In the genomic region with DNA sequence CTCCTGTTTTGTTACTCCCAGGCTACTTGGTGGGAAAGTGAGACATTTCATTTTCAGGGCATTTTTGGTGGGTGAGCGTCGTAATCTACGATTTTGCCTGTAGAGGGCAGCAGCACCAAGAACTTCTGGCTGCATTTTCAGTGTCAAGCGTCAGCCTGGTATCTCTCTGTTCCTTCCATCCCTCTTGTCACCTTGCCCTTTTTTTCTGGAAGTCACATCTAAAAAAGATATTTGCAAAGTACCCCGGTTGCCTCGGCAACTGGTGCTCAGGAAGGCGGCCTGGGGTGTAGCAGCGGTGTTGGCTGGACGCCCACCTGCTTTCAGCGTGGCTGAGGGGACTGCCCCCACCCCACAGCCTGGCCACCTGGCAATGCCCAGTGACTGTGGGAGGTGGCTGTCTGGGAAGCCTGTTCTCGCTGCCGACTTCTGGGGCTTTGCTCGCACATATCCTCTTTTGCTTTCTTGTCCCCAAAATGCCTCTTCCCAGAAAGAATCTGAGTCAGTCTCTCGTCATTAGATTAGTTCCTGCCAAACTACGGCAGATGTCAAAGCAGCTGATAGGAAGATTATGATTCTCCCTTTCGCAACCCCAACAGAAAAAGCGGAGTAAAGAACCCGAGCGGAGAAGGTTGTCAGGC, we compare ENCODE assay signal across 8 cellular contexts.
DNase-seq lines count a peak whose midpoint lies in the region; ATAC-seq and TF ChIP-seq lines count a peak whose summit lies in the region.

No MANE protein-coding gene starts in this region.

- TF ChIP-seq CTCF in DND-41 (IDR thresholded peaks at IDR 0.05; ENCODE audit: borderline replicate concordance, extremely low read depth, low read length, poor library complexity, severe bottlenecking) (peak; percentile 76), prostate gland (IDR thresholded peaks at IDR 0.05) (peak in 3 of 4 experiments; percentile 51 to 59 (median 53))

- DNase-seq in DND-41 (peak; percentile 48), Karpas-422 (peak; percentile 82), RPMI7951 (ENCODE audit: low read depth) (peak; percentile 33), adipocyte (ENCODE audit: low read depth) (peak; percentile 77), cardiac septum (ENCODE audit: low spot score) (peak; percentile 82), prostate gland (ENCODE audit: low spot score) (peak; percentile 16), GDM1 (lab: John Stamatoyannopoulos, UW) (no peak)

- H3K4me2 ChIP-seq in DND-41 (ENCODE audit: insufficient read depth, low read length) (peak overlapping the region; percentile 42; the same call in 1 of the 2 replicates), Karpas-422 (ENCODE audit: low read depth, low read length, poor library complexity, severe bottlenecking) (no peak overlapping the region)

- H2AFZ ChIP-seq in DND-41 (ENCODE audit: low read depth, low read length) (no peak overlapping the region), Karpas-422 (ENCODE audit: low read length) (no peak overlapping the region)

- ATAC-seq in DND-41 (ENCODE audit: insufficient read depth, low read depth) (peak; percentile 82), GM21723 (IDR thresholded peaks at IDR 0.05; ENCODE audit: unreplicated experiment) (peak; percentile 77)

- H3K27ac ChIP-seq in DND-41 (ENCODE audit: low read length) (no peak overlapping the region), Karpas-422 (ENCODE audit: low read length) (no peak overlapping the region), prostate gland (no peak overlapping the region)

- intact Hi-C loops in cardiac septum (cut with DNase I), result loop anchor here (10.0 kb wide), 1 partner anchor 152 kb away; no protein-coding TSS in a partner anchor
- intact Hi-C loops in prostate gland (cut with DNase I), result no loop called here

- H3K9ac ChIP-seq in DND-41 (ENCODE audit: low read depth, low read length) (no peak overlapping the region), Karpas-422 (ENCODE audit: low read length) (no peak overlapping the region), adipocyte (ENCODE audit: low read length) (peak overlapping the region; percentile 83)

- TF ChIP-seq POLR2A in prostate gland (IDR thresholded peaks at IDR 0.05), result no peak

- H3K27me3 ChIP-seq in DND-41 (ENCODE audit: insufficient read depth, low read length, poor library complexity), result peaks cover 3% of the 10 kb centered on the region
- H3K27me3 ChIP-seq in Karpas-422 (ENCODE audit: low read length), result no peaks in the 10 kb centered on the region
- H3K27me3 ChIP-seq in adipocyte (replicated peaks; ENCODE audit: control insufficient read depth, insufficient read depth, low read length), result no peaks in the 10 kb centered on the region
- H3K27me3 ChIP-seq in prostate gland (replicated peaks; ENCODE audit: insufficient read depth), result no peaks in the 10 kb centered on the region

- H3K9me3 ChIP-seq in DND-41 (ENCODE audit: insufficient read depth, low read length, severe bottlenecking), result no peaks in the 10 kb centered on the region
- H3K9me3 ChIP-seq in Karpas-422 (ENCODE audit: low read length), result no peaks in the 10 kb centered on the region
- H3K9me3 ChIP-seq in adipocyte (ENCODE audit: control insufficient read depth, low read length), result no peaks in the 10 kb centered on the region
- no peaks in the 10 kb centered on the region for H3K9me3 ChIP-seq in prostate gland

- H4K20me1 ChIP-seq in DND-41 (ENCODE audit: insufficient read depth, low read length) (no peaks in the 10 kb centered on the region), Karpas-422 (ENCODE audit: insufficient read depth, low read depth, low read length) (no peaks in the 10 kb centered on the region)

- H3K9me2 ChIP-seq in Karpas-422 (replicated peaks; ENCODE audit: insufficient read depth, low read length), result no peaks in the 10 kb centered on the region

- H3K4me3 ChIP-seq in DND-41 (ENCODE audit: low read depth in 1 of 2, low read length in 2 of 2) (no peak overlapping the region), Karpas-422 (ENCODE audit: low read length) (no peak overlapping the region), adipocyte (ENCODE audit: low read length) (peak overlapping the region; percentile 83), prostate gland (no peak overlapping the region)

- H3K36me3 ChIP-seq in DND-41 (ENCODE audit: insufficient read depth, low read length) (no peaks in the 10 kb centered on the region), Karpas-422 (ENCODE audit: insufficient read depth, low read length) (no peaks in the 10 kb centered on the region), adipocyte (ENCODE audit: control insufficient read depth, insufficient read depth, low read length, severe bottlenecking) (no peaks in the 10 kb centered on the region), prostate gland (no peaks in the 10 kb centered on the region)

- H3K79me2 ChIP-seq in DND-41 (ENCODE audit: insufficient read depth, low read length) (no peaks in the 10 kb centered on the region), Karpas-422 (ENCODE audit: low read length) (no peaks in the 10 kb centered on the region)

- WGBS in prostate gland, result 10% methylated on average over 19 of the region's 19 CpGs

- H3K4me1 ChIP-seq in DND-41 (ENCODE audit: insufficient read depth, low read length) (peaks cover 8% of the 10 kb centered on the region), Karpas-422 (ENCODE audit: low read length) (no peaks in the 10 kb centered on the region), adipocyte (ENCODE audit: control insufficient read depth, insufficient read depth, low read length) (peaks cover 39% of the 10 kb centered on the region), prostate gland (replicated peaks) (no peaks in the 10 kb centered on the region)
